2 cellular contexts compared by ENCODE assay signal in genomic region chr20:1417790-1418189, GRCh38.
TF ChIP-seq lines count a peak whose summit lies in the region.

No MANE protein-coding gene starts in this region.

TF ChIP-seq in A549, 52 proteins besides CTCF, POLR2A, EP300 and RAD21:
- TF ChIP-seq NR3C1 (IDR thresholded peaks at IDR 0.05) = no peak
- TF ChIP-seq KDM1A (IDR thresholded peaks at IDR 0.05; ENCODE audit: low read depth) = peak; percentile 47; the same call in 1 of the 2 replicates

TF ChIP-seq in IMR-90, 13 proteins besides CTCF, POLR2A, EP300 and RAD21:
- TF ChIP-seq NFE2L2 (IDR thresholded peaks at IDR 0.05; ENCODE audit: low read depth, low read length) = no peak
- no peak for TF ChIP-seq ELK1 (IDR thresholded peaks at IDR 0.05; ENCODE audit: borderline replicate concordance, low read depth, low read length)
- TF ChIP-seq BHLHE40 (IDR thresholded peaks at IDR 0.05; ENCODE audit: low read depth, low read length) = no peak
- no peak for TF ChIP-seq RCOR1 (IDR thresholded peaks at IDR 0.05; ENCODE audit: insufficient replicate concordance, low read length)
